In genomic region chr1:151773698-151774097, GRCh38 we compare ENCODE assay signal across 15 cellular contexts. TPM values are rescaled to one million over a fixed set of nuclear protein-coding genes. Genes with fewer than 3 reads are reported as not detected.
DNase-seq lines count a peak whose midpoint lies in the region; ATAC-seq lines count a peak whose summit lies in the region.
"Had no signal": no experiment of that assay in that cellular context is flagged by ENCODE, and none has a peak within 500 bp of the region (broad histone marks: within the 10 kb centered on the region; RNA-seq: fewer than 3 reads in every experiment).

No MANE protein-coding gene starts in this region.

- DNase-seq in AG08396 (ENCODE audit: low spot score) = peak; percentile 29
- DNase-seq in HT1080 (ENCODE audit: low read depth) = peak; percentile 93
- peak; percentile 85 for DNase-seq in astrocyte of the hippocampus (ENCODE audit: low read depth, low spot score)
- peak; percentile 58 for DNase-seq in iris pigment epithelial cell (ENCODE audit: low read depth)
- DNase-seq in stimulated activated naive CD4-positive, alpha-beta T cell (lab: John Stamatoyannopoulos, UW) = no peak
- DNase-seq in hepatic stellate cell (ENCODE audit: low spot score) = no peak
- DNase-seq: activated CD4-positive, CD25-positive, alpha-beta regulatory T cell; AML-193; amygdala; DMS79; kidney glomerular epithelial cell; NCI-H2171; tibial artery had no signal

- no peak for ATAC-seq in GM21825 (IDR thresholded peaks at IDR 0.05; ENCODE audit: unreplicated experiment)
- ATAC-seq in HG03175 (IDR thresholded peaks at IDR 0.05; ENCODE audit: unreplicated experiment) = no peak

RNA-seq across cellular contexts. Expression of gene MRPL9, which starts 10.4 kb away (rescaled TPM):
- total RNA-seq in HT1080 (2014; rRNA removed; shearing (Covaris generic)) = 112 and 136 TPM in 2 replicates
- polyA plus RNA-seq in HT1080 (2015; cell fraction: cytosol; rRNA removed) = 67.6 and 74.7 TPM in 2 replicates
- 58.5 and 72.1 TPM in 2 replicates for polyA plus RNA-seq in HT1080 (2015; cell fraction: nucleus; rRNA removed)

RNA-seq across cellular contexts. Expression of gene TDRKH, which starts 16.6 kb away (rescaled TPM):
- 1.9 and 2.0 TPM in 2 replicates for total RNA-seq in HT1080 (2014; rRNA removed; shearing (Covaris generic))
- polyA plus RNA-seq in HT1080 (2015; cell fraction: cytosol; rRNA removed) = 5.5 TPM in 2 replicates
- 5.4 and 6.2 TPM in 2 replicates for polyA plus RNA-seq in HT1080 (2015; cell fraction: nucleus; rRNA removed)

RNA-seq across cellular contexts. Expression of gene LINGO4, which starts 31.5 kb away (rescaled TPM):
- not detected in 2 replicates for total RNA-seq in HT1080 (2014; rRNA removed; shearing (Covaris generic))
- not detected in 2 replicates for polyA plus RNA-seq in HT1080 (2015; cell fraction: cytosol; rRNA removed)
- not detected in 2 replicates for polyA plus RNA-seq in HT1080 (2015; cell fraction: nucleus; rRNA removed)

RNA-seq across cellular contexts. Expression of gene RIIAD1, which starts 52.4 kb away (rescaled TPM):
- not detected in 2 replicates for total RNA-seq in HT1080 (2014; rRNA removed; shearing (Covaris generic))
- not detected in 2 replicates for polyA plus RNA-seq in HT1080 (2015; cell fraction: cytosol; rRNA removed)
- polyA plus RNA-seq in HT1080 (2015; cell fraction: nucleus; rRNA removed) = not detected in 2 replicates

RNA-seq across cellular contexts. Expression of gene CELF3, which starts 57.1 kb away (rescaled TPM):
- total RNA-seq in HT1080 (2014; rRNA removed; shearing (Covaris generic)) = not detected in 2 replicates
- not detected in 2 replicates for polyA plus RNA-seq in HT1080 (2015; cell fraction: cytosol; rRNA removed)
- 0.08 TPM in 1 of 2 replicates, not detected in the other for polyA plus RNA-seq in HT1080 (2015; cell fraction: nucleus; rRNA removed)

Comparison
In these comparisons a context has a peak if more than half of its experiments do, and no peak if none do; other contexts are left out.
1. DNase-seq: peak in AG08396 (single experiment), HT1080 (single experiment), astrocyte of the hippocampus (single experiment) and iris pigment epithelial cell (single experiment); none in stimulated activated naive CD4-positive, alpha-beta T cell (0 of 6) and hepatic stellate cell (single experiment).